22 cellular contexts compared by ENCODE assay signal in the genomic region with DNA sequence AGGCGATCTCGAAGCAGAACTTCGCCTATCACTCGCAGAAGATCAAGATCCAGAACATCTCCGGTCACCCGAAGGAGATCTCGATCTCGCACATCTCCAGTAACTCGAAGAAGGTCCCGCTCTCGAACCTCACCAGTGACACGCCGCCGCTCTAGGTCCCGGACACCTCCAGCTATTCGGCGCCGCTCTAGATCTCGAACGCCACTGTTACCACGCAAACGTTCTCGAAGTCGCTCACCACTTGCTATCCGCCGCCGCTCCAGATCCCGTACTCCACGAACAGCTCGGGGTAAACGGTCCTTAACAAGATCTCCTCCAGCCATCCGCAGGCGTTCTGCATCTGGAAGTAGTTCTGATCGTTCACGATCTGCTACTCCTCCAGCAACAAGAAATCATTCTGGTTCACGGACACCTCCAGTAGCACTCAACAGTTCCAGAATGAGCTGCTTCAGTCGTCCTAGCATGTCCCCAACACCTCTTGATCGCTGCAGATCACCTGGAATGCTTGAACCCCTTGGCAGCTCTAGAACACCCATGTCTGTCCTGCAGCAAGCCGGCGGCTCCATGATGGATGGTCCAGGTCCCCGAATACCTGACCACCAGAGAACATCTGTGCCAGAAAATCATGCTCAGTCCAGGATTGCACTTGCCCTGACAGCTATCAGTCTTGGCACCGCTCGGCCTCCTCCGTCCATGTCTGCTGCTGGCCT. TPM values are rescaled to one million over a fixed set of nuclear protein-coding genes. Genes with fewer than 3 reads are reported as not detected.
DNase-seq lines count a peak whose midpoint lies in the region; ATAC-seq and TF ChIP-seq lines count a peak whose summit lies in the region.
"Had no signal": no experiment of that assay in that cellular context is flagged by ENCODE, and none has a peak within 500 bp of the region (broad histone marks: within the 10 kb centered on the region; RNA-seq: fewer than 3 reads in every experiment).

No MANE protein-coding gene starts in this region.

- no peak for DNase-seq in activated naive CD4-positive, alpha-beta T cell treated with anti-CD3 and anti-CD28 coated beads, Interleukin-2, amount 50 U/mL, for 72 hours (ENCODE audit: low spot score in 2 of 2)
- no peak for DNase-seq in activated naive CD4-positive, alpha-beta T cell treated with Interleukin-2 at 50 U/mL for 16 hours
- no peak for DNase-seq in endothelial cell (ENCODE audit: low spot score)
- no peak for DNase-seq in osteocyte (ENCODE audit: extremely low spot score, unreplicated experiment)
- DNase-seq in HPDE6-E6E7 (ENCODE audit: extremely low spot score) = no peak
- DNase-seq in NCI-H748 (lab: John Stamatoyannopoulos, UW; ENCODE audit: unreplicated experiment) = no peak
- DNase-seq: activated CD4-positive, alpha-beta T cell treated with anti-CD3 and anti-CD28 coated beads for 36 hours; GF-D8; HCEC 1CT; hypothalamus; MV-4-11; NCI-H2029; stimulated activated CD8-positive, alpha-beta memory T cell treated with anti-CD3 and anti-CD28 coated beads, Interleukin-4, amount 100 ng/mL, for 48 hours had no signal

- TF ChIP-seq CTCF in endothelial cell (IDR thresholded peaks at IDR 0.05; ENCODE audit: unreplicated experiment) (no peak), osteocyte (IDR thresholded peaks at IDR 0.05) (no peak)

- peaks cover 47 to 58% of the 10 kb centered on the region in 2 donors for H3K36me3 Mint-ChIP-seq in activated naive CD4-positive, alpha-beta T cell treated with anti-CD3 and anti-CD28 coated beads, Interleukin-2, amount 50 U/mL, for 72 hours
- peaks cover 11% of the 10 kb centered on the region for H3K36me3 Mint-ChIP-seq in IgD-negative memory B cell
- H3K36me3 Mint-ChIP-seq in endothelial cell (ENCODE audit: low read depth, unreplicated experiment) = peaks cover 78% of the 10 kb centered on the region
- peaks cover 83% of the 10 kb centered on the region for H3K36me3 Mint-ChIP-seq in osteocyte (ENCODE audit: unreplicated experiment)

- ATAC-seq in activated naive CD4-positive, alpha-beta T cell treated with anti-CD3 and anti-CD28 coated beads, Interleukin-2, amount 50 U/mL, for 72 hours = no peak
- ATAC-seq in activated CD4-positive, CD25-positive, alpha-beta regulatory T cell treated with anti-CD3 and anti-CD28 coated beads, Interleukin-2, amount 50 U/mL, for 24 hours = no peak
- ATAC-seq: activated CD4-positive, alpha-beta T cell treated with anti-CD3 and anti-CD28 coated beads for 36 hours; body of pancreas had no signal

- H3K4me3 Mint-ChIP-seq in IgD-negative memory B cell (peak overlapping the region in 3 of 4 donors; percentile 30 to 79 (median 75)), endothelial cell (ENCODE audit: unreplicated experiment) (peak overlapping the region; percentile 77), osteocyte (ENCODE audit: unreplicated experiment) (no peak overlapping the region)
- H3K4me3 Mint-ChIP-seq: activated CD4-positive, alpha-beta T cell treated with anti-CD3 and anti-CD28 coated beads for 36 hours; CD14-positive monocyte had no signal

- H3K27me3 Mint-ChIP-seq in IgD-negative memory B cell = no peaks in the 10 kb centered on the region
- H3K27me3 Mint-ChIP-seq in endothelial cell (ENCODE audit: unreplicated experiment) = peaks cover 11% of the 10 kb centered on the region
- no peaks in the 10 kb centered on the region for H3K27me3 Mint-ChIP-seq in osteocyte (ENCODE audit: unreplicated experiment)
- H3K27me3 Mint-ChIP-seq: activated CD4-positive, alpha-beta T cell treated with anti-CD3 and anti-CD28 coated beads for 36 hours had no signal

- peaks cover 0 to 15% (median 3%) of the 10 kb centered on the region in 3 donors for H3K4me1 Mint-ChIP-seq in IgD-negative memory B cell
- H3K4me1 Mint-ChIP-seq in endothelial cell (ENCODE audit: unreplicated experiment) = peaks cover 7% of the 10 kb centered on the region
- H3K4me1 Mint-ChIP-seq in osteocyte (ENCODE audit: unreplicated experiment) = peaks cover 15% of the 10 kb centered on the region
- H3K4me1 Mint-ChIP-seq: CD14-positive monocyte had no signal

- H3K27ac Mint-ChIP-seq in activated naive CD4-positive, alpha-beta T cell treated with anti-CD3 and anti-CD28 coated beads, Interleukin-2, amount 50 U/mL, for 72 hours = peak overlapping the region; percentile 35 to 94
- peak overlapping the region; percentile 84 to 91 (median 89) for H3K27ac Mint-ChIP-seq in IgD-negative memory B cell
- H3K27ac Mint-ChIP-seq in endothelial cell (ENCODE audit: unreplicated experiment) = no peak overlapping the region
- H3K27ac Mint-ChIP-seq in osteocyte (ENCODE audit: unreplicated experiment) = peak overlapping the region; percentile 19
- H3K27ac Mint-ChIP-seq: activated CD4-positive, alpha-beta T cell treated with anti-CD3 and anti-CD28 coated beads for 36 hours had no signal

- no peaks in the 10 kb centered on the region for H3K9me3 Mint-ChIP-seq in activated naive CD4-positive, alpha-beta T cell treated with anti-CD3 and anti-CD28 coated beads, Interleukin-2, amount 50 U/mL, for 72 hours
- no peaks in the 10 kb centered on the region for H3K9me3 Mint-ChIP-seq in IgD-negative memory B cell
- H3K9me3 Mint-ChIP-seq in endothelial cell (ENCODE audit: unreplicated experiment) = no peaks in the 10 kb centered on the region
- H3K9me3 Mint-ChIP-seq in osteocyte (ENCODE audit: unreplicated experiment) = no peaks in the 10 kb centered on the region
- H3K9me3 Mint-ChIP-seq: CD14-positive monocyte had no signal

RNA-seq across cellular contexts. Expression of gene ELOB, which starts 10.5 kb away (rescaled TPM):
- 100 to 1,000 TPM; 218 to 224 TPM for total RNA-seq in activated naive CD4-positive, alpha-beta T cell treated with anti-CD3 and anti-CD28 coated beads, Interleukin-2, amount 50 U/mL, for 72 hours
- 262 TPM for polyA plus RNA-seq in IgD-negative memory B cell
- 195 TPM for total RNA-seq in endothelial cell (ENCODE audit: unreplicated experiment)
- total RNA-seq in osteocyte = 264 and 287 TPM in 2 replicates

RNA-seq across cellular contexts. Expression of gene SRRM2, which starts 14.1 kb away (rescaled TPM):
- total RNA-seq in activated naive CD4-positive, alpha-beta T cell treated with anti-CD3 and anti-CD28 coated beads, Interleukin-2, amount 50 U/mL, for 72 hours = 100 to 1,000 TPM; 624 to 790 TPM
- polyA plus RNA-seq in IgD-negative memory B cell = 159 TPM
- 456 TPM for total RNA-seq in endothelial cell (ENCODE audit: unreplicated experiment)
- total RNA-seq in osteocyte = 536 and 572 TPM in 2 replicates

RNA-seq across cellular contexts. Expression of gene PRSS33, which starts 20.8 kb away (rescaled TPM):
- total RNA-seq in activated naive CD4-positive, alpha-beta T cell treated with anti-CD3 and anti-CD28 coated beads, Interleukin-2, amount 50 U/mL, for 72 hours = not detected
- polyA plus RNA-seq in IgD-negative memory B cell = not detected
- total RNA-seq in endothelial cell (ENCODE audit: unreplicated experiment) (not detected), osteocyte (not detected in 2 replicates)
- total RNA-seq: activated CD4-positive, alpha-beta T cell treated with anti-CD3 and anti-CD28 coated beads for 36 hours; body of pancreas; kidney epithelial cell; mesenteric fat pad; RPMI7951; vagina had no signal
- polyA plus RNA-seq: CD14-positive monocyte had no signal

RNA-seq across cellular contexts. Expression of gene PRSS41, which starts 31.7 kb away (rescaled TPM):
- not detected for total RNA-seq in activated naive CD4-positive, alpha-beta T cell treated with anti-CD3 and anti-CD28 coated beads, Interleukin-2, amount 50 U/mL, for 72 hours
- not detected for polyA plus RNA-seq in IgD-negative memory B cell
- not detected for total RNA-seq in endothelial cell (ENCODE audit: unreplicated experiment)
- total RNA-seq in osteocyte = not detected in 2 replicates
- total RNA-seq: activated CD4-positive, alpha-beta T cell treated with anti-CD3 and anti-CD28 coated beads for 36 hours; body of pancreas; kidney epithelial cell; mesenteric fat pad; RPMI7951; temporal lobe; vagina had no signal
- polyA plus RNA-seq: CD14-positive monocyte had no signal

RNA-seq across cellular contexts. Expression of gene PRSS27, which starts 46.6 kb away (rescaled TPM):
- total RNA-seq in activated naive CD4-positive, alpha-beta T cell treated with anti-CD3 and anti-CD28 coated beads, Interleukin-2, amount 50 U/mL, for 72 hours = 1 to 10 TPM; 1.3 to 3.2 TPM
- not detected for polyA plus RNA-seq in IgD-negative memory B cell
- total RNA-seq in endothelial cell (ENCODE audit: unreplicated experiment) (0.90 TPM), osteocyte (4.2 and 5.5 TPM in 2 replicates)
- polyA plus RNA-seq: CD14-positive monocyte had no signal
